35 cellular contexts compared by ENCODE assay signal in the genomic region with DNA sequence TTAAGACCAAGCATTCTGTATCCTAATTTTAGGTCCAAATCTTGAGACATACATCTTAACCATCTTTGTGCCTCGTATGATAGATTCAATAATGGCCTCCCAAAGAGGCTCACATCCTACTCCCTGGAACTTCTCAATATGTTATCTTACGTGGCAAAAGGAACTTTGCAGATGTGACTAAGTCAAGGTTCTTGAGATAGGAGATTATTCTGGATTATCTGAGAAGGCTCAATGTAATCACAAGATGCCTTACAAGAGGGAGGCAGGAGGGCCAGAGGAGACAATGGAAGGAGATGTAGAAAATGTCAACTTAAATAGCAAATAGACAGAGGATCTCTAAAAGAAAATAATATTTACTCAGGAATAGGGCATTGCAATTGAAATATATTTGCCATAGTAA.
DNase-seq lines count a peak whose midpoint lies in the region; ATAC-seq, FAIRE-seq and TF ChIP-seq lines count a peak whose summit lies in the region.
"Had no signal": no experiment of that assay in that cellular context is flagged by ENCODE, and none has a peak within 500 bp of the region (broad histone marks: within the 10 kb centered on the region; RNA-seq: fewer than 3 reads in every experiment).

No MANE protein-coding gene starts in this region.

- H3K4ac ChIP-seq in mesendoderm (ENCODE audit: low read depth, low read length): no peak overlapping the region

- no peaks in the 10 kb centered on the region for H3K27me3 Mint-ChIP-seq in endodermal cell (ENCODE audit: insufficient read depth)
- peaks cover 5% of the 10 kb centered on the region for H3K27me3 Mint-ChIP-seq in T-helper 17 cell

- no peak for TF ChIP-seq RAD21 in K562 (CRISPR knock-in tag; conservative IDR thresholded peaks at IDR 0.05 in 1 of 2, IDR thresholded peaks at IDR 0.05 in 1 of 2)

- intact Hi-C loops in K562 (cut with micrococcal nuclease): no loop called here

- in situ Hi-C loops in K562 (cut with MboI): no loop called here

- ATAC-seq in K562 (no peak), T-helper 17 cell (no peak)
- ATAC-seq: A549; CD8-positive, alpha-beta T cell had no signal

- H3K4me1 Mint-ChIP-seq in endodermal cell (peaks cover 44% of the 10 kb centered on the region), T-helper 17 cell (no peaks in the 10 kb centered on the region)
- H3K4me1 Mint-ChIP-seq: B cell; CD14-positive monocyte; CD4-positive, alpha-beta memory T cell; CD4-positive, CD25-positive, alpha-beta regulatory T cell; CD8-positive, alpha-beta memory T cell had no signal

- no peaks in the 10 kb centered on the region for H3K79me1 ChIP-seq in mesendoderm (ENCODE audit: low read length)

- no TSS peak for BruUV-seq in K562 (replicated peaks; lab: Mats Ljungman, UMichigan)

- peak; percentile 48 for FAIRE-seq in K562 (lab: Jason Lieb, UNC)
- FAIRE-seq: A204.1, A549, D721Med had no signal

- H3K9me3 ChIP-seq in K562 (replicated peaks; ENCODE audit: control insufficient read depth, insufficient read depth, low read depth, low read length) (no peaks in the 10 kb centered on the region), endodermal cell (ENCODE audit: control insufficient read depth, low read length) (peaks cover 7% of the 10 kb centered on the region), T-helper 17 cell (ENCODE audit: control insufficient read depth, low read length, poor library complexity, severe bottlenecking) (no peaks in the 10 kb centered on the region)
- H3K9me3 ChIP-seq: A549; BE2C; BLaER1; BLaER1 treated with 17β-estradiol and CSF1 and Interleukin-3, amounts not matched to agents 10 nM and 100 nM; Caco-2 had no signal

- H4K8ac ChIP-seq in mesendoderm (ENCODE audit: low read depth, low read length): no peak overlapping the region

- 4% methylated on average over 2 of the region's 2 CpGs for WGBS in K562 (ENCODE audit: insufficient coverage, low coverage, missing lambda C conversion rate)
- 60 to 80% methylated on average over 2 of the region's 2 CpGs for WGBS in endodermal cell (ENCODE audit: insufficient coverage in 1 of 2, insufficient read length in 1 of 2), 2 experiments
- WGBS in mesendoderm (ENCODE audit: extremely low coverage, insufficient coverage, low lambda C conversion rate): no CpG with 5 or more reads among the region's 2 CpGs

- H3K27me3 ChIP-seq in K562 (ENCODE audit: control insufficient read depth in 2 of 2, insufficient read depth in 2 of 2, low read length in 2 of 2) (peaks cover 0 to 2% of the 10 kb centered on the region in 2 experiments; a peak in 1 of 5 replicates), endodermal cell (ENCODE audit: control insufficient read depth, insufficient read depth, low read length, poor library complexity, severe bottlenecking) (no peaks in the 10 kb centered on the region), mesendoderm (ENCODE audit: insufficient read depth, low read length, poor library complexity) (no peaks in the 10 kb centered on the region)
- H3K27me3 ChIP-seq: BE2C; BLaER1; BLaER1 treated with 17β-estradiol and CSF1 and Interleukin-3, amounts not matched to agents 10 nM and 100 nM had no signal

- H3K79me2 ChIP-seq in K562 (ENCODE audit: control insufficient read depth, insufficient read depth, low read length) (no peaks in the 10 kb centered on the region), mesendoderm (ENCODE audit: control insufficient read depth, insufficient read depth, low read length) (no peaks in the 10 kb centered on the region)

- POLR2A ChIA-PET in K562 (lab: Yijun Ruan, JAX): no interaction called here

- H3K9ac ChIP-seq in K562 (ENCODE audit: insufficient read depth in 1 of 2, low read depth in 2 of 2, low read length in 2 of 2): no peak overlapping the region
- H3K9ac ChIP-seq in endodermal cell (ENCODE audit: extremely low read depth, low read length, poor library complexity, severe bottlenecking): no peak overlapping the region
- no peak overlapping the region for H3K9ac ChIP-seq in mesendoderm (ENCODE audit: low read length)
- H3K9ac ChIP-seq: BLaER1; BLaER1 treated with 17β-estradiol and CSF1 and Interleukin-3, amounts not matched to agents 10 nM and 100 nM had no signal

- H3K4me3 ChIP-seq in K562 (no peak overlapping the region), endodermal cell (ENCODE audit: low read length) (no peak overlapping the region), mesendoderm (ENCODE audit: low read length) (no peak overlapping the region)
- H3K4me3 ChIP-seq: A549; BLaER1; BLaER1 treated with 17β-estradiol and CSF1 and Interleukin-3, amounts not matched to agents 10 nM and 100 nM had no signal

- no peak overlapping the region for H3K27ac Mint-ChIP-seq in endodermal cell
- no peak overlapping the region for H3K27ac Mint-ChIP-seq in T-helper 17 cell
- H3K27ac Mint-ChIP-seq: B cell; CD4-positive, alpha-beta memory T cell; CD4-positive, alpha-beta T cell; CD4-positive, CD25-positive, alpha-beta regulatory T cell; CD8-positive, alpha-beta T cell had no signal

- H3K56ac ChIP-seq in mesendoderm (ENCODE audit: low read length): no peak overlapping the region

- H3K4me3 Mint-ChIP-seq in endodermal cell: no peak overlapping the region
- H3K4me3 Mint-ChIP-seq in T-helper 17 cell: no peak overlapping the region
- H3K4me3 Mint-ChIP-seq: B cell; CD14-positive monocyte; CD4-positive, alpha-beta memory T cell; CD4-positive, alpha-beta T cell; CD8-positive, alpha-beta memory T cell; CD8-positive, alpha-beta T cell had no signal

- no peak for TF ChIP-seq EP300 in K562 (IDR thresholded peaks at IDR 0.05; ENCODE audit: low read length)

- CTCF ChIA-PET in K562 (lab: Yijun Ruan, JAX; ENCODE audit: low intra/inter-chr PET ratio): no interaction called here

- no peak for TF ChIP-seq CTCF in K562 (IDR thresholded peaks at IDR 0.05 in 2 of 3, conservative IDR thresholded peaks at IDR 0.05 in 1 of 3; ENCODE audit: insufficient read depth in 2 of 3, low read depth in 1 of 3, low read length in 3 of 3)
- no peak for TF ChIP-seq CTCF in endodermal cell (conservative IDR thresholded peaks at IDR 0.05)

- peaks cover 4% of the 10 kb centered on the region for H3K9me3 Mint-ChIP-seq in endodermal cell
- H3K9me3 Mint-ChIP-seq: CD14-positive monocyte had no signal

- H3K27ac ChIP-seq in K562 (ENCODE audit: extremely low read depth, low read depth, low read length) (no peak overlapping the region), endodermal cell (ENCODE audit: low read depth, low read length) (no peak overlapping the region), mesendoderm (ENCODE audit: low read depth, low read length) (no peak overlapping the region)
- H3K27ac ChIP-seq: 22Rv1; A549; BLaER1; BLaER1 treated with 17β-estradiol and CSF1 and Interleukin-3, amounts not matched to agents 10 nM and 100 nM; C4-2B had no signal

- H3K4me2 ChIP-seq in K562 (ENCODE audit: insufficient read depth, low read length) (no peak overlapping the region), mesendoderm (ENCODE audit: low read length) (no peak overlapping the region)
- H3K4me2 ChIP-seq: A549; BLaER1; BLaER1 treated with 17β-estradiol and CSF1 and Interleukin-3, amounts not matched to agents 10 nM and 100 nM had no signal

- H2BK5ac ChIP-seq in mesendoderm (ENCODE audit: low read length): no peak overlapping the region

- no peaks in the 10 kb centered on the region for H3K9me1 ChIP-seq in K562 (ENCODE audit: control insufficient read depth, insufficient read depth, low read length)

- H3K36me3 Mint-ChIP-seq in endodermal cell (ENCODE audit: low read depth) (no peaks in the 10 kb centered on the region), T-helper 17 cell (ENCODE audit: low read depth) (no peaks in the 10 kb centered on the region)
- H3K36me3 Mint-ChIP-seq: CD14-positive monocyte; CD4-positive, alpha-beta memory T cell; CD4-positive, CD25-positive, alpha-beta regulatory T cell; CD8-positive, alpha-beta T cell had no signal

- no peak overlapping the region for H2AFZ ChIP-seq in K562 (ENCODE audit: low read depth, low read length)

- H3K4me1 ChIP-seq in K562 (replicated peaks in 1 of 2; ENCODE audit: control insufficient read depth in 2 of 2, insufficient read depth in 2 of 2, low read length in 2 of 2) (peaks cover 4 to 5% of the 10 kb centered on the region in 2 experiments; a peak in 4 of 5 replicates), endodermal cell (ENCODE audit: control insufficient read depth, insufficient read depth, low read length) (peaks cover 11% of the 10 kb centered on the region), mesendoderm (ENCODE audit: control insufficient read depth, low read depth, low read length) (peaks cover 3% of the 10 kb centered on the region)
- H3K4me1 ChIP-seq: A549; BE2C; BLaER1; BLaER1 treated with 17β-estradiol and CSF1 and Interleukin-3, amounts not matched to agents 10 nM and 100 nM; Caco-2 had no signal

- no peaks in the 10 kb centered on the region for H3K36me3 ChIP-seq in K562 (ENCODE audit: control insufficient read depth, insufficient read depth, low read length)
- no peaks in the 10 kb centered on the region for H3K36me3 ChIP-seq in endodermal cell (ENCODE audit: control insufficient read depth, insufficient read depth, low read length)
- no peaks in the 10 kb centered on the region for H3K36me3 ChIP-seq in mesendoderm (ENCODE audit: control insufficient read depth, insufficient read depth, low read length)
- H3K36me3 ChIP-seq: BE2C; BLaER1; BLaER1 treated with 17β-estradiol and CSF1 and Interleukin-3, amounts not matched to agents 10 nM and 100 nM had no signal

- no peak overlapping the region for H3K23ac ChIP-seq in mesendoderm (ENCODE audit: low read length)

- DNase-seq in K562 (ENCODE audit: extremely low read depth in 1 of 4, low spot score in 3 of 4): no peak
- DNase-seq in endodermal cell: peak; percentile 28
- DNase-seq in mesendoderm: peak; percentile 65
- DNase-seq in activated naive CD4-positive, alpha-beta T cell treated with Interleukin-2 at 50 U/mL for 16 hours: no peak
- DNase-seq in T-helper 17 cell: no peak
- no peak for DNase-seq in stimulated activated naive CD4-positive, alpha-beta T cell (lab: John Stamatoyannopoulos, UW)
- DNase-seq: 8988T; ACHN; AML-193; BE2C; C1 segment of cervical spinal cord; Caco-2; Calu3; CD4-positive, alpha-beta memory T cell; CD4-positive, alpha-beta T cell; CD4-positive, CD25-positive, alpha-beta regulatory T cell; CD8-positive, alpha-beta memory T cell; CD8-positive, alpha-beta T cell; COR-L47; DMS 273 treated with DMSO at 0.1 percent for 48 hours; DMS153; DMS53; DMS79; DMS79 treated with DMSO at 0.1 percent for 48 hours; DND-41; EL had no signal

- H3K18ac ChIP-seq in mesendoderm (ENCODE audit: low read length): no peak overlapping the region

- H4K5ac ChIP-seq in mesendoderm (ENCODE audit: low read length): no peak overlapping the region

- H2BK120ac ChIP-seq in mesendoderm (ENCODE audit: low read depth, low read length): no peak overlapping the region

- no peak overlapping the region for H2BK15ac ChIP-seq in mesendoderm (replicated peaks; ENCODE audit: low read depth)

- TF ChIP-seq POLR2A in K562 (conservative IDR thresholded peaks at IDR 0.05): no peak

- no peak overlapping the region for H2AK5ac ChIP-seq in mesendoderm (ENCODE audit: low read length)

- no peaks in the 10 kb centered on the region for H4K20me1 ChIP-seq in K562 (replicated peaks; ENCODE audit: control insufficient read depth, insufficient read depth, low read length)
- H4K20me1 ChIP-seq: BLaER1; BLaER1 treated with 17β-estradiol and CSF1 and Interleukin-3, amounts not matched to agents 10 nM and 100 nM had no signal

TF ChIP-seq in K562, 482 proteins besides CTCF, POLR2A, EP300 and RAD21 (continues in another document):
- no peak for TF ChIP-seq CBX5 (IDR thresholded peaks at IDR 0.05; ENCODE audit: borderline replicate concordance, low read depth)

Comparison
In these comparisons a context has a peak if more than half of its experiments do, and no peak if none do; other contexts are left out.
1. DNase-seq: peak in endodermal cell (single experiment) and mesendoderm (single experiment); none in K562 (0 of 4), activated naive CD4-positive, alpha-beta T cell treated with Interleukin-2 at 50 U/mL for 16 hours (single experiment), T-helper 17 cell (0 of 3) and stimulated activated naive CD4-positive, alpha-beta T cell (0 of 6).